ENCODE assay signal across 11 cellular contexts in the genomic region with DNA sequence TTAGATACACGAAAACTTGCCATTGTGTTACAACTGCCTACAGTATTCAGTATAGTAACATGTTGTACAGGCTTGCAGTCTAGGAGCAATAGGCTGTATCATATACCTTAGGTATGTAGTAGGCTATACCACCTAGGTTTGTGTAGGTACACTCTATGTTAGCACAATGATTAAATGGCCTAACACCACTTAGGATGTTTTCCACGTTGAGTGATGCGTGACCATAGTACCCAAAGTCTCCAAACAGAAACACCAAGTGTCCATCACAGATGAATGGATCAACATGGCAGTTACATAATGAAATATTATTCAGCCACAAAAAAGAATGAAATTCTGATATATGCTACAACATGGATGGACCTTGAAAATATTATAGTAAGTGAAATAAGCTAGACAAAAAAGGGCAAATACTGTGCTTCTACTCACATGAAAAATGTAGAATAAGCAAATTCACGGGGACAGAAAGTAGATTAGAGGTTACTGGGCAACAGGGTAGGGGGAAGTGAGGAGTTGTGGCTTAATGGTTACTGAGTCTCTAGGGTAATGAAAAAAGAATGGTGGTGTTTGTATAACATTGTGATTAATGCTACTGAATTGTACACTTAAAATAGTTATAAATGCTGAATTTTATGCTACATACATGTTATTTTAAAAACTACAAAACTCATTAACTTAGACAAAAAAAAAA.
DNase-seq lines count a peak whose midpoint lies in the region; ATAC-seq, FAIRE-seq and TF ChIP-seq lines count a peak whose summit lies in the region.
"Had no signal": no experiment of that assay in that cellular context is flagged by ENCODE, and none has a peak within 500 bp of the region (broad histone marks: within the 10 kb centered on the region; RNA-seq: fewer than 3 reads in every experiment).

No MANE protein-coding gene starts in this region.

- H3K27me3 ChIP-seq in foreskin keratinocyte: no peaks in the 10 kb centered on the region

- H3K27ac ChIP-seq in VCaP: peak overlapping the region; percentile 81
- no peak overlapping the region for H3K27ac ChIP-seq in foreskin keratinocyte

- FAIRE-seq in GM12891 (lab: Jason Lieb, UNC): peak; percentile 84

- intact Hi-C loops in head of caudate nucleus (cut with DNase I): no loop called here

- TF ChIP-seq POLR2A in GM12891 (IDR thresholded peaks at IDR 0.05; ENCODE audit: low read depth, low read length): no peak

- peak; percentile 45 for ATAC-seq in GM21529 (IDR thresholded peaks at IDR 0.05; ENCODE audit: unreplicated experiment)
- peak; percentile 63 for ATAC-seq in HG03342 (IDR thresholded peaks at IDR 0.05; ENCODE audit: unreplicated experiment)
- ATAC-seq in foreskin keratinocyte: no peak
- ATAC-seq in GM21360 (IDR thresholded peaks at IDR 0.05; ENCODE audit: unreplicated experiment): no peak
- ATAC-seq in GM18519 (IDR thresholded peaks at IDR 0.05; ENCODE audit: low FRiP score, unreplicated experiment): no peak
- ATAC-seq: activated CD4-positive, CD25-positive, alpha-beta regulatory T cell treated with anti-CD3 and anti-CD28 coated beads, Interleukin-2, amount 50 U/mL, for 24 hours; activated T-cell treated with anti-CD3 and anti-CD28 coated beads, Interleukin-2, amount 50 U/mL, for 72 hours had no signal

- peaks cover 9% of the 10 kb centered on the region for H3K4me1 ChIP-seq in foreskin keratinocyte

- DNase-seq in GM12891 (ENCODE audit: insufficient read length, low spot score) (no peak), foreskin keratinocyte (no peak), head of caudate nucleus (no peak)
- DNase-seq: activated T-cell treated with anti-CD3 and anti-CD28 coated beads, Interleukin-2, amount 50 U/mL, for 72 hours; effector CD4-positive, alpha-beta T cell had no signal

- TF ChIP-seq CTCF in VCaP (conservative IDR thresholded peaks at IDR 0.05) (no peak), foreskin keratinocyte (conservative IDR thresholded peaks at IDR 0.05) (no peak)

TF ChIP-seq in GM12891, 5 proteins besides CTCF, POLR2A, EP300 and RAD21:
- no peak for TF ChIP-seq POU2F2 (IDR thresholded peaks at IDR 0.05; ENCODE audit: low read depth, low read length)
- TF ChIP-seq POLR2AphosphoS5 (IDR thresholded peaks at IDR 0.05; ENCODE audit: low read depth, low read length): no peak
- peak; percentile 89 for TF ChIP-seq SPI1 (IDR thresholded peaks at IDR 0.05; ENCODE audit: low read depth, low read length)
- no peak for TF ChIP-seq PAX5 (IDR thresholded peaks at IDR 0.05; ENCODE audit: insufficient read depth, low read length, severe bottlenecking)
TF ChIP-seq in GM12891: peak in this region for 1.

Comparison
In these comparisons a context has a peak if more than half of its experiments do, and no peak if none do; other contexts are left out.
1. ATAC-seq: peak in GM21529 (single experiment) and HG03342 (single experiment); none in foreskin keratinocyte (single experiment), GM21360 (single experiment) and GM18519 (single experiment).